ENCODE assay signal across 8 cellular contexts in genomic region chr11:12110201-12110713, GRCh38. TPM values are rescaled to one million over a fixed set of nuclear protein-coding genes. Genes with fewer than 3 reads are reported as not detected.
A peak's percentile ranks its signal among the peaks of the same experiment; 100 is the strongest.
DNase-seq lines count a peak whose midpoint lies in the region; ATAC-seq and TF ChIP-seq lines count a peak whose summit lies in the region.

TSS of gene MICAL2 (plus strand) at chr11:12110590. CDS start at chr11:12162156, 51,566 bp downstream.

- in situ Hi-C loops in transverse colon (cut with MboI; ENCODE audit: low pct_ligation_motif_present in 1 of 4, low pct_unique_long_range_greater_than_20kb in 1 of 4, low sequenced_read_pairs in 3 of 4), result no loop called here

- TF ChIP-seq EP300 in transverse colon (IDR thresholded peaks at IDR 0.05; ENCODE audit: low read depth), result no peak

- H3K36me3 ChIP-seq in adrenal gland (replicated peaks in 1 of 2), result no peaks in the 10 kb centered on the region
- H3K36me3 ChIP-seq in transverse colon, result no peaks in the 10 kb centered on the region

- H3K27me3 ChIP-seq in adrenal gland (no peaks in the 10 kb centered on the region), transverse colon (no peaks in the 10 kb centered on the region)

- peak within 1 kb of the TSS in 4 of 5 donors; percentile 50 to 95 (median 76) for H3K27ac ChIP-seq in adrenal gland
- peak within 1 kb of the TSS; percentile 89 to 98 (median 95) for H3K27ac ChIP-seq in transverse colon

- H3K4me1 ChIP-seq in adrenal gland (replicated peaks in 1 of 2) (peaks cover 4 to 10% of the 10 kb centered on the region in 2 donors), transverse colon (peaks cover 12 to 42% (median 28%) of the 10 kb centered on the region in 4 donors)

- peak; percentile 99 for ATAC-seq in HG02678 (IDR thresholded peaks at IDR 0.05; ENCODE audit: unreplicated experiment)

- peak; percentile 89 for DNase-seq in GM12865 (ENCODE audit: low read depth)
- DNase-seq in NCI-H1417 (lab: John Stamatoyannopoulos, UW), result peak; percentile 92 to 98 (median 94)
- DNase-seq in T-helper 1 cell, result peak; percentile 64 to 90 (median 75)
- DNase-seq in adrenal gland, result peak; percentile 81 to 90 (median 88)
- peak; percentile 96 for DNase-seq in cardiac septum (ENCODE audit: low spot score)
- peak; percentile 69 to 98 (median 86) for DNase-seq in posterior cingulate gyrus
- peak; percentile 94 for DNase-seq in transverse colon

- H3K9me3 ChIP-seq in adrenal gland (replicated peaks in 1 of 3), result no peaks in the 10 kb centered on the region
- no peaks in the 10 kb centered on the region for H3K9me3 ChIP-seq in transverse colon

- WGBS in adrenal gland, 4 donors, result 0 to 2% (median 0%) methylated on average over 7 to 56 of the region's 56 CpGs
- WGBS in transverse colon (ENCODE audit: low coverage in 1 of 2), 2 donors, result 6% methylated on average over 3 of the region's 56 CpGs; no CpG with 5 or more reads in 1 of the 2 donors

- intact Hi-C loops in adrenal gland (cut with DNase I), result no loop called here
- intact Hi-C loops in cardiac septum (cut with DNase I), result loop anchor here (5.0 kb wide), 1 partner anchor 112 kb away; no protein-coding TSS in a partner anchor
- intact Hi-C loops in posterior cingulate gyrus (cut with DNase I), result no loop called here
- intact Hi-C loops in transverse colon (cut with DNase I; ENCODE audit: low total_unique reads), result loop anchor here (10.0 kb wide), 2 partner anchors 65 to 125 kb away; no protein-coding TSS in a partner anchor

- H3K4me3 ChIP-seq in GM12865 (ENCODE audit: low read depth, low read length) (peak within 1 kb of the TSS; percentile 51), adrenal gland (peak within 1 kb of the TSS in 3 of 4 donors; percentile 6 to 98 (median 68)), transverse colon (peak within 1 kb of the TSS; percentile 65 to 97 (median 82))

- TF ChIP-seq CTCF in GM12865 (IDR thresholded peaks at IDR 0.05; ENCODE audit: insufficient read depth, low read depth, low read length, missing control alignments), result no peak
- no peak for TF ChIP-seq CTCF in adrenal gland (IDR thresholded peaks at IDR 0.05)
- no peak for TF ChIP-seq CTCF in transverse colon (IDR thresholded peaks at IDR 0.05)

- TF ChIP-seq POLR2A in adrenal gland (IDR thresholded peaks at IDR 0.05) (peak; percentile 50 to 75), transverse colon (IDR thresholded peaks at IDR 0.05) (peak; percentile 66)

RNA-seq across cellular contexts. Expression of gene MICAL2, which starts in this region (rescaled TPM):
- total RNA-seq in adrenal gland (10 to 100 TPM; 25.7 to 80.5 (median 46.6) TPM), cardiac septum (98.7 TPM), transverse colon (100 to 1,000 TPM; 309 to 483 (median 316) TPM)
- 10 to 100 TPM in 2 of 3 donors, 1 to 10 TPM in 1; 8.7 to 18.2 (median 12.1) TPM for polyA plus RNA-seq in adrenal gland

Comparison
In these comparisons a context has a peak if more than half of its experiments do, and no peak if none do; other contexts are left out.
1. Peak in every context shown above with its lines: DNase-seq, ATAC-seq, H3K4me3 ChIP-seq and H3K27ac ChIP-seq.
2. intact Hi-C loops: an anchor here in cardiac septum (5.0 kb wide) and transverse colon (10.0 kb wide); none called in adrenal gland and posterior cingulate gyrus.